Comparison of ENCODE assay signal across 24 cellular contexts in the genomic region with DNA sequence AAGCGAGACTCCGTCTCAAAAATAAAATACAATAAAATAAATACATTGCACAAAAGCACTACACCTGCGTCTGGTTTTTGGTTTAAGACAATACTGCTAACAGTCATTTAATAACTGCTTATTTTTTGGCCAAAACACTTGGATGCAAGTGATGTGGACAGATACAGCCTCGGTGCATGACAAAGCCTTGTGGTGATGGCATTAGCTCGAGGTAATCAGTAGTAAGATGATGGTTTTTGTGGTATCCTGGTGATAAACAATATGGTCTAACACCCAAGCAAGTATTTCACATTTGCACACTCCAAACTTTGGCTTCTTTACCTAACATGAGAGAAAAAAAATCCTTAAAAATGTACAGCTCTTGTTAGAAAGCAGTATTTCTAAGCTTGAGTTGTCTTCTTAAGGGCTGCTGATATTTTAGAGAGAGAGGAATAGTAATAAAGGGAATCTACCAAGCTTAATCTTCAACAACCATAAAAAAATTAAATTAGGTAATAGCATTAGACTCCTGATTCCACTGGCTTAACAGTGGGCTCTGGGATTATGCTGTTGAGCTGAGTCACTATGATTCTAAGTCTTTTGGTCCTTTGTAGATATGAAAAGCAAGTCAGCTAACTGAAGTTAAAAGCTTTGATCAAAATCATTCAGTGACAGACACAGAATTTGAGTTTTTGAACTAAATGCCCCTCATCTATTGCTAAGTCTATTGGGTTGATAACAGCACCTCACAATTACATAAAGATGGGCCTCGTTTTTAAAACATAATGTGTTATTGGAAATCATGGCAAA.
A peak's percentile ranks its signal among the peaks of the same experiment; 100 is the strongest.
DNase-seq lines count a peak whose midpoint lies in the region; ATAC-seq, FAIRE-seq and TF ChIP-seq lines count a peak whose summit lies in the region.
"Had no signal": no experiment of that assay in that cellular context is flagged by ENCODE, and none has a peak within 500 bp of the region (broad histone marks: within the 10 kb centered on the region; RNA-seq: fewer than 3 reads in every experiment).

No MANE protein-coding gene starts in this region.

- H3K4me1 ChIP-seq in astrocyte (ENCODE audit: insufficient read depth, low read length) (peaks cover 16% of the 10 kb centered on the region), smooth muscle cell (ENCODE audit: low read depth) (peaks cover 12% of the 10 kb centered on the region), A673 (ENCODE audit: insufficient read depth, low read length, poor library complexity, severe bottlenecking) (peaks cover 16% of the 10 kb centered on the region)
- H3K4me1 ChIP-seq: prostate gland had no signal

- H3K79me2 ChIP-seq in astrocyte (ENCODE audit: insufficient read depth, low read length) (no peaks in the 10 kb centered on the region), smooth muscle cell (ENCODE audit: low read depth) (no peaks in the 10 kb centered on the region)

- 51% methylated on average over 6 of the region's 6 CpGs for WGBS in smooth muscle cell (ENCODE audit: low lambda C conversion rate)

- no peak for FAIRE-seq in astrocyte (lab: Jason Lieb, UNC)
- FAIRE-seq: A204.1 had no signal

- H3K9me3 ChIP-seq in astrocyte (ENCODE audit: insufficient read depth, low read depth, low read length) = no peaks in the 10 kb centered on the region
- H3K9me3 ChIP-seq in smooth muscle cell (replicated peaks; ENCODE audit: low read depth) = no peaks in the 10 kb centered on the region
- no peaks in the 10 kb centered on the region for H3K9me3 ChIP-seq in A673 (ENCODE audit: low read depth, low read length, poor library complexity, severe bottlenecking)
- H3K9me3 ChIP-seq: left ventricle myocardium inferior, prostate gland, uterus had no signal

- peaks cover 33% of the 10 kb centered on the region for H3K36me3 Mint-ChIP-seq in astrocyte (ENCODE audit: low read depth, unreplicated experiment)

- no TSS peak for BruUV-seq in A673 (replicated peaks; lab: Mats Ljungman, UMichigan)

- CTCF ChIA-PET in A673 (lab: Charles Lee) = no interaction called here

- H2AFZ ChIP-seq in astrocyte (ENCODE audit: low read depth, low read length) = no peak overlapping the region
- no peak overlapping the region for H2AFZ ChIP-seq in smooth muscle cell (ENCODE audit: low read depth)

- peaks cover 55% of the 10 kb centered on the region for H3F3A ChIP-seq in smooth muscle cell (ENCODE audit: low read depth)

- intact Hi-C loops in A673 (cut with micrococcal nuclease; ENCODE audit: unreplicated experiment) = no loop called here

- no peak overlapping the region for H3K4me3 ChIP-seq in astrocyte (ENCODE audit: insufficient read depth, low read depth, low read length)
- H3K4me3 ChIP-seq in smooth muscle cell = no peak overlapping the region
- no peak overlapping the region for H3K4me3 ChIP-seq in A673 (ENCODE audit: low read depth, low read length, poor library complexity, severe bottlenecking)
- H3K4me3 ChIP-seq: left ventricle myocardium inferior, prostate gland, SK-N-MC, uterus had no signal

- H3K27ac Mint-ChIP-seq in stimulated activated naive CD8-positive, alpha-beta T cell treated with anti-CD3 and anti-CD28 coated beads, Interleukin-15, amount 100 ng/mL, for 72 hours = no peak overlapping the region
- H3K27ac Mint-ChIP-seq in astrocyte (ENCODE audit: unreplicated experiment) = peak overlapping the region; percentile 44
- H3K27ac Mint-ChIP-seq: activated CD4-positive, alpha-beta memory T cell treated with anti-CD3 and anti-CD28 coated beads, Interleukin-2, amount 10 ng/mL, durations not matched to agents 7 days and 5 days; activated naive CD8-positive, alpha-beta T cell treated with anti-CD3 and anti-CD28 coated beads for 36 hours; CD8-positive, alpha-beta T cell had no signal

- H4K20me1 ChIP-seq in astrocyte (ENCODE audit: insufficient read depth, low read length) = no peaks in the 10 kb centered on the region
- peaks cover 49% of the 10 kb centered on the region for H4K20me1 ChIP-seq in smooth muscle cell (ENCODE audit: low read depth)

- no peaks in the 10 kb centered on the region for H3K4me1 Mint-ChIP-seq in stimulated activated naive CD8-positive, alpha-beta T cell treated with anti-CD3 and anti-CD28 coated beads, Interleukin-15, amount 100 ng/mL, for 72 hours
- H3K4me1 Mint-ChIP-seq in astrocyte (ENCODE audit: low read depth, unreplicated experiment) = peaks cover 4% of the 10 kb centered on the region
- H3K4me1 Mint-ChIP-seq: activated naive CD8-positive, alpha-beta T cell treated with anti-CD3 and anti-CD28 coated beads for 36 hours had no signal

- POLR2A ChIA-PET in A673 (lab: Charles Lee; ENCODE audit: low non-redundant PET) = no interaction called here

- H3K36me3 ChIP-seq in astrocyte (ENCODE audit: insufficient read depth, low read length) = peaks cover 2% of the 10 kb centered on the region
- H3K36me3 ChIP-seq in smooth muscle cell (ENCODE audit: low read depth) = no peaks in the 10 kb centered on the region
- H3K36me3 ChIP-seq in A673 (ENCODE audit: insufficient read depth, low read length, poor library complexity, severe bottlenecking) = peaks cover 6% of the 10 kb centered on the region
- H3K36me3 ChIP-seq: prostate gland, uterus had no signal

- DNase-seq in stimulated activated naive CD8-positive, alpha-beta T cell treated with anti-CD3 and anti-CD28 coated beads, Interleukin-15, amount 100 ng/mL, for 72 hours = no peak
- DNase-seq in stimulated activated naive CD8-positive, alpha-beta T cell treated with anti-CD3 and anti-CD28 coated beads, Interleukin-15, Interleukin-2, amounts not matched to agents 100 U/mL and 50 U/mL, for 24 hours = no peak
- DNase-seq in astrocyte (ENCODE audit: low read depth) (no peak), myocyte (ENCODE audit: low read depth) (peak; percentile 28), smooth muscle cell (lab: John Stamatoyannopoulos, UW; ENCODE audit: unreplicated experiment) (no peak), mesenteric fat pad (ENCODE audit: low spot score) (no peak), A673 (ENCODE audit: low spot score) (no peak), SW 1271 (lab: John Stamatoyannopoulos, UW) (no peak)
- DNase-seq: activated CD4-positive, alpha-beta memory T cell treated with anti-CD3 and anti-CD28 coated beads, Interleukin-2, amount 10 ng/mL, durations not matched to agents 7 days and 5 days; activated CD4-positive, CD25-positive, alpha-beta regulatory T cell; activated naive CD8-positive, alpha-beta T cell treated with anti-CD3 and anti-CD28 coated beads for 36 hours; CD8-positive, alpha-beta T cell; DMS153; hypothalamus; left ventricle myocardium inferior; NCI-H2029; NCI-H69; RPMI8226; stimulated activated CD8-positive, alpha-beta memory T cell treated with anti-CD3 and anti-CD28 coated beads, Interleukin-4, amount 100 ng/mL, for 48 hours; T-helper 9 cell; uterus had no signal

- H3K9ac ChIP-seq in astrocyte (ENCODE audit: low read length) = no peak overlapping the region
- H3K9ac ChIP-seq in smooth muscle cell (ENCODE audit: low read depth) = no peak overlapping the region

- no peak overlapping the region for H3K4me3 Mint-ChIP-seq in stimulated activated naive CD8-positive, alpha-beta T cell treated with anti-CD3 and anti-CD28 coated beads, Interleukin-15, amount 100 ng/mL, for 72 hours
- no peak overlapping the region for H3K4me3 Mint-ChIP-seq in astrocyte (ENCODE audit: unreplicated experiment)
- H3K4me3 Mint-ChIP-seq: activated CD4-positive, alpha-beta memory T cell treated with anti-CD3 and anti-CD28 coated beads, Interleukin-2, amount 10 ng/mL, durations not matched to agents 7 days and 5 days; activated naive CD8-positive, alpha-beta T cell treated with anti-CD3 and anti-CD28 coated beads for 36 hours; CD8-positive, alpha-beta T cell had no signal

- H3K9me3 Mint-ChIP-seq in stimulated activated naive CD8-positive, alpha-beta T cell treated with anti-CD3 and anti-CD28 coated beads, Interleukin-15, amount 100 ng/mL, for 72 hours = no peaks in the 10 kb centered on the region
- no peaks in the 10 kb centered on the region for H3K9me3 Mint-ChIP-seq in astrocyte (ENCODE audit: unreplicated experiment)
- H3K9me3 Mint-ChIP-seq: activated CD4-positive, alpha-beta memory T cell treated with anti-CD3 and anti-CD28 coated beads, Interleukin-2, amount 10 ng/mL, durations not matched to agents 7 days and 5 days; activated naive CD8-positive, alpha-beta T cell treated with anti-CD3 and anti-CD28 coated beads for 36 hours; CD8-positive, alpha-beta T cell had no signal

- TF ChIP-seq CTCF in astrocyte (IDR thresholded peaks at IDR 0.05; ENCODE audit: insufficient read depth, low read depth, low read length) (no peak), smooth muscle cell (IDR thresholded peaks at IDR 0.05; ENCODE audit: borderline replicate concordance, insufficient read depth, poor library complexity, severe bottlenecking) (no peak), A673 (conservative IDR thresholded peaks at IDR 0.05; ENCODE audit: low read depth, low read length) (no peak)

- peak; percentile 28 for ATAC-seq in stimulated activated naive CD8-positive, alpha-beta T cell treated with anti-CD3 and anti-CD28 coated beads, Interleukin-15, amount 100 ng/mL, for 72 hours
- ATAC-seq in stimulated activated naive CD8-positive, alpha-beta T cell treated with anti-CD3 and anti-CD28 coated beads, Interleukin-15, Interleukin-2, amounts not matched to agents 100 U/mL and 50 U/mL, for 24 hours = no peak
- ATAC-seq: CD8-positive, alpha-beta T cell had no signal

- H3K4me2 ChIP-seq in astrocyte (ENCODE audit: low read length) (no peak overlapping the region), smooth muscle cell (peak overlapping the region; percentile 50)

- no peaks in the 10 kb centered on the region for H3K27me3 Mint-ChIP-seq in stimulated activated naive CD8-positive, alpha-beta T cell treated with anti-CD3 and anti-CD28 coated beads, Interleukin-15, amount 100 ng/mL, for 72 hours
- H3K27me3 Mint-ChIP-seq in astrocyte (ENCODE audit: low read depth, unreplicated experiment) = no peaks in the 10 kb centered on the region
- H3K27me3 Mint-ChIP-seq: activated CD4-positive, alpha-beta memory T cell treated with anti-CD3 and anti-CD28 coated beads, Interleukin-2, amount 10 ng/mL, durations not matched to agents 7 days and 5 days; activated naive CD8-positive, alpha-beta T cell treated with anti-CD3 and anti-CD28 coated beads for 36 hours had no signal

- no peaks in the 10 kb centered on the region for H3K27me3 ChIP-seq in astrocyte (ENCODE audit: insufficient read depth, low read length)
- H3K27me3 ChIP-seq in smooth muscle cell (ENCODE audit: low read depth) = no peaks in the 10 kb centered on the region
- no peaks in the 10 kb centered on the region for H3K27me3 ChIP-seq in A673 (replicated peaks; ENCODE audit: insufficient read depth, low read depth, low read length, poor library complexity)
- H3K27me3 ChIP-seq: uterus had no signal

- H3K27ac ChIP-seq in astrocyte (ENCODE audit: low read depth, low read length) (no peak overlapping the region), smooth muscle cell (ENCODE audit: low read depth) (peak overlapping the region; percentile 70), A673 (ENCODE audit: low read depth, low read length, poor library complexity, severe bottlenecking) (no peak overlapping the region)
- H3K27ac ChIP-seq: left ventricle myocardium inferior, prostate gland, SK-N-MC, uterus had no signal
